ENCODE assay signal across 15 cellular contexts in genomic region chr7:108637049-108637621, GRCh38.
"Had no signal": no experiment of that assay in that cellular context is flagged by ENCODE, and none has a peak within 500 bp of the region (broad histone marks: within the 10 kb centered on the region; RNA-seq: fewer than 3 reads in every experiment).

No MANE protein-coding gene starts in this region.

- H3K9ac ChIP-seq: neural progenitor cell had no signal

- DNase-seq: activated CD4-positive, CD25-positive, alpha-beta regulatory T cell treated with anti-CD3 and anti-CD28 coated beads, Interleukin-2, amount 50 U/mL, for 72 hours; activated naive CD8-positive, alpha-beta T cell treated with anti-CD3 and anti-CD28 coated beads for 36 hours; amygdala; central memory CD4-positive, alpha-beta T cell; colonic mucosa; hypothalamus; mammary epithelial cell; naive B cell; T1000 had no signal

- H3K27ac Mint-ChIP-seq: activated naive CD8-positive, alpha-beta T cell treated with anti-CD3 and anti-CD28 coated beads for 36 hours; activated T-helper 1 cell treated with anti-CD3 and anti-CD28 coated beads, Interleukin-12 subunit alpha, Interleukin-12 subunit beta, Interleukin-2, Interleukin-4 antibody, amounts not matched to agents 30 ng/mL and 10 ng/mL and 1 ng/mL, durations not matched to agents 14 hours and 24 hours and 36 hours; naive B cell; neural progenitor cell; stimulated activated effector memory CD8-positive, alpha-beta T cell treated with anti-CD3 and anti-CD28 coated beads, Interleukin-12 subunit alpha, Interleukin-12 subunit beta, amount 100 ng/mL, for 72 hours had no signal

- H3K36me3 ChIP-seq: colonic mucosa, neural progenitor cell, vagina had no signal

- H3K4me1 Mint-ChIP-seq: activated naive CD8-positive, alpha-beta T cell treated with anti-CD3 and anti-CD28 coated beads for 36 hours; naive B cell; neural progenitor cell; stimulated activated effector memory CD8-positive, alpha-beta T cell treated with anti-CD3 and anti-CD28 coated beads, Interleukin-12 subunit alpha, Interleukin-12 subunit beta, amount 100 ng/mL, for 72 hours had no signal

- H3K27me3 ChIP-seq: body of pancreas, colonic mucosa, neural progenitor cell, vagina had no signal

- H3K9me3 ChIP-seq: body of pancreas, colonic mucosa, vagina had no signal

- H3K9me3 Mint-ChIP-seq: activated naive CD8-positive, alpha-beta T cell treated with anti-CD3 and anti-CD28 coated beads for 36 hours; activated T-helper 1 cell treated with anti-CD3 and anti-CD28 coated beads, Interleukin-12 subunit alpha, Interleukin-12 subunit beta, Interleukin-2, Interleukin-4 antibody, amounts not matched to agents 30 ng/mL and 10 ng/mL and 1 ng/mL, durations not matched to agents 14 hours and 24 hours and 36 hours; neural progenitor cell; stimulated activated effector memory CD8-positive, alpha-beta T cell treated with anti-CD3 and anti-CD28 coated beads, Interleukin-12 subunit alpha, Interleukin-12 subunit beta, amount 100 ng/mL, for 72 hours had no signal

- H3K4me3 ChIP-seq: body of pancreas, colonic mucosa, neural progenitor cell, vagina had no signal

- H3K27ac ChIP-seq: body of pancreas, colonic mucosa, neural progenitor cell, vagina had no signal

- ATAC-seq: body of pancreas; esophagus mucosa; stimulated activated effector memory CD8-positive, alpha-beta T cell treated with anti-CD3 and anti-CD28 coated beads, Interleukin-12 subunit alpha, Interleukin-12 subunit beta, amount 100 ng/mL, for 72 hours had no signal

- H3K36me3 Mint-ChIP-seq: activated naive CD8-positive, alpha-beta T cell treated with anti-CD3 and anti-CD28 coated beads for 36 hours; naive B cell; neural progenitor cell; stimulated activated effector memory CD8-positive, alpha-beta T cell treated with anti-CD3 and anti-CD28 coated beads, Interleukin-12 subunit alpha, Interleukin-12 subunit beta, amount 100 ng/mL, for 72 hours had no signal

- H3K4me2 ChIP-seq: neural progenitor cell had no signal

- H3K4me3 Mint-ChIP-seq: activated naive CD8-positive, alpha-beta T cell treated with anti-CD3 and anti-CD28 coated beads for 36 hours; activated T-helper 1 cell treated with anti-CD3 and anti-CD28 coated beads, Interleukin-12 subunit alpha, Interleukin-12 subunit beta, Interleukin-2, Interleukin-4 antibody, amounts not matched to agents 30 ng/mL and 10 ng/mL and 1 ng/mL, durations not matched to agents 14 hours and 24 hours and 36 hours; naive B cell; neural progenitor cell; stimulated activated effector memory CD8-positive, alpha-beta T cell treated with anti-CD3 and anti-CD28 coated beads, Interleukin-12 subunit alpha, Interleukin-12 subunit beta, amount 100 ng/mL, for 72 hours had no signal

- H2AFZ ChIP-seq: neural progenitor cell had no signal

- H3K4me1 ChIP-seq: colonic mucosa, neural progenitor cell, vagina had no signal
